10 cellular contexts compared by ENCODE assay signal in the genomic region with DNA sequence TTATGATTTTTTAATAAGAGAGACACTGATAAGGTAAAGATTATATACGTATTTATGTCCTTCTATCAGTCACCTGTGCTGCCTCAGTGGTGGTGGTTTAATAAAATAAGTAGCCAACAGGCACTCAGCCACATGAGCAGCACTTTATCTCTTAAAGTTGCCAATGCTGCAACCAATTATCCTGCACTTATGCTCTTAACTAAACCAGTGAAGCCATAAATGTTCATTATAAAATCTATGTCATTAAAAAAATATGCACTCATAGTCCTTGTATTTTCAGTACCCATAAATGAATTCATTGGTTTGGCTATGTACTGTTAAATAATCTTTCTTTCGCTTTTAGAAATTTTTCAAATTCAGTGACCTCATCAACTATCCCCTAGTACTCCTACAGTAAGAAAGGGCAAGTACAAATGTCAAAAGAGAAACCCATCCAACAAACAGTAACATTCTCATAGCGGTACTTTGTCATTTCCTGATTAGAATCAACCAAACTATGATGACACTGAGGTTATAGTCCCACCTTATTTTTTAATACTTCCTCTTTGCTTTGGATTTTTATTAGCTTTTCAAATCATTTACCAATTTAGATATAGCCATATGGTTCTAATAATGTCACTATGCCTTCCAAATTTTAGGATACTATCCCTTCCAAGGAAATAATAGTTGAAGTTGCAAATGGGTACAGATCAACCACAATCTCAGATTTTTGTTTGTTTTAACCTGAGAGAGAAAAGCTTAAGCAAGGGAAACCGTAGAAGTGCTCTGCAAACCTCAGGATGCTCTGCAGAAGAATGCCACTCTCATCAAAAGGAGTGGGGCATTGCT.
DNase-seq lines count a peak whose midpoint lies in the region; ATAC-seq and TF ChIP-seq lines count a peak whose summit lies in the region.
"Had no signal": no experiment of that assay in that cellular context is flagged by ENCODE, and none has a peak within 500 bp of the region (broad histone marks: within the 10 kb centered on the region; RNA-seq: fewer than 3 reads in every experiment).

No MANE protein-coding gene starts in this region.

- no peak overlapping the region for H3K27ac Mint-ChIP-seq in MCF 10A (ENCODE audit: low read depth, unreplicated experiment)

- CTCF ChIA-PET in mammary epithelial cell (lab: Charles Lee; ENCODE audit: low non-redundant PET) (no interaction called here), MCF 10A (lab: Yijun Ruan, JAX) (interaction anchor here (0.7 to 1.6 kb wide), 2 partner anchors 23 to 466 kb away, joined by 3 read pairs; no protein-coding TSS in a partner anchor), HEK293 (lab: Yijun Ruan, JAX) (no interaction called here), SK-N-SH (lab: Yijun Ruan, JAX) (interaction anchor here (1.0 kb wide), 1 partner anchor 343 kb away, joined by 4 read pairs; no protein-coding TSS in a partner anchor)

- WGBS in mammary epithelial cell (ENCODE audit: low coverage, missing lambda C conversion rate) = 89% methylated on average over 4 of the region's 4 CpGs
- WGBS in SK-N-SH (ENCODE audit: low lambda C conversion rate) = 60% methylated on average over 4 of the region's 4 CpGs

- H3K9ac ChIP-seq in mammary epithelial cell (ENCODE audit: insufficient read depth, low read length) (no peak overlapping the region), SK-N-SH (no peak overlapping the region)

- peak; percentile 89 for ATAC-seq in stimulated activated naive CD8-positive, alpha-beta T cell treated with anti-CD3 and anti-CD28 coated beads, Interleukin-15, Interleukin-2, amounts not matched to agents 100 U/mL and 50 U/mL, for 24 hours

- H2AFZ ChIP-seq in mammary epithelial cell (ENCODE audit: low read depth, low read length) (no peak overlapping the region), SK-N-SH (ENCODE audit: low read depth) (no peak overlapping the region)

- in situ Hi-C loops in mammary epithelial cell (cut with MboI; ENCODE audit: low sequenced_read_pairs in 2 of 2) = loop anchor here (10.0 to 25.0 kb wide), 2 partner anchors 341 to 344 kb away; no protein-coding TSS in a partner anchor

- dilution Hi-C loops in mammary epithelial cell (cut with HindIII; ENCODE audit: low sequenced_read_pairs) = no loop called here

- TF ChIP-seq CTCF in mammary epithelial cell (conservative IDR thresholded peaks at IDR 0.05 in 1 of 2, IDR thresholded peaks at IDR 0.05 in 1 of 2; ENCODE audit: extremely low read depth in 1 of 2, insufficient read depth in 1 of 2, low read depth in 1 of 2, low read length in 2 of 2) (no peak), MCF 10A (IDR thresholded peaks at IDR 0.05; ENCODE audit: unreplicated experiment) (no peak), HEK293 (tag by site-specific recombination; IDR thresholded peaks at IDR 0.05) (no peak), SK-N-SH (IDR thresholded peaks at IDR 0.05) (no peak)

- BruUV-seq in mammary epithelial cell (replicated peaks; lab: Mats Ljungman, UMichigan) (TSS peak; percentile 7), MCF 10A (replicated peaks; lab: Mats Ljungman, UMichigan) (no TSS peak)

- no peak overlapping the region for H3K4me3 Mint-ChIP-seq in MCF 10A (ENCODE audit: unreplicated experiment)

- H4K20me1 ChIP-seq in mammary epithelial cell (ENCODE audit: insufficient read depth, low read length) (no peaks in the 10 kb centered on the region), SK-N-SH (ENCODE audit: insufficient read depth) (no peaks in the 10 kb centered on the region)

- no peaks in the 10 kb centered on the region for H3K27me3 ChIP-seq in mammary epithelial cell (ENCODE audit: insufficient read depth, low read length)
- H3K27me3 ChIP-seq in SK-N-SH (ENCODE audit: insufficient read depth) = no peaks in the 10 kb centered on the region

- H3F3A ChIP-seq in SK-N-SH (replicated peaks; ENCODE audit: insufficient read depth) = peaks cover 15% of the 10 kb centered on the region

- POLR2A ChIA-PET in MCF 10A (lab: Yijun Ruan, JAX) (no interaction called here), HEK293 (lab: Yijun Ruan, JAX) (no interaction called here), SK-N-SH (lab: Yijun Ruan, JAX) (no interaction called here)

- no peak overlapping the region for H3K27ac ChIP-seq in mammary epithelial cell (ENCODE audit: insufficient read depth, low read depth, low read length)
- H3K27ac ChIP-seq in HEK293 (ENCODE audit: extremely low read depth, low read depth, low read length) = no peak overlapping the region
- H3K27ac ChIP-seq in SK-N-SH (ENCODE audit: low read depth in 2 of 2, low read length in 1 of 2) = peak overlapping the region in 1 of 2 experiments; percentile 87; a peak in 2 of 4 replicates
- H3K27ac ChIP-seq: C4-2B, VCaP had no signal

- no peaks in the 10 kb centered on the region for H3K9me3 Mint-ChIP-seq in MCF 10A (ENCODE audit: unreplicated experiment)

- DNase-seq in mammary epithelial cell (no peak), MCF 10A (ENCODE audit: unreplicated experiment) (no peak), SK-N-SH (peak; percentile 16), DMS153 (lab: John Stamatoyannopoulos, UW) (no peak), NCI-H146 treated with DMSO at 0.1 percent for 48 hours (lab: John Stamatoyannopoulos, UW; ENCODE audit: unreplicated experiment) (no peak)
- DNase-seq in stimulated activated naive CD8-positive, alpha-beta T cell treated with anti-CD3 and anti-CD28 coated beads, Interleukin-15, Interleukin-2, amounts not matched to agents 100 U/mL and 50 U/mL, for 24 hours = no peak
- no peak for DNase-seq in activated CD8-positive, alpha-beta memory T cell treated with anti-CD3 and anti-CD28 coated beads, Interleukin-2, amount 50 U/mL, for 48 hours

- intact Hi-C loops in mammary epithelial cell (cut with micrococcal nuclease) = no loop called here
- intact Hi-C loops in MCF 10A (cut with micrococcal nuclease) = no loop called here

- peak in 1 of 2 experiments; percentile 77; a peak in 2 of 4 replicates for TF ChIP-seq EP300 in SK-N-SH (IDR thresholded peaks at IDR 0.05; ENCODE audit: borderline replicate concordance in 1 of 2, low read depth in 1 of 2, low read length in 1 of 2)

- H3K4me1 ChIP-seq in mammary epithelial cell (ENCODE audit: insufficient read depth, low read length) (peaks cover 6% of the 10 kb centered on the region), HEK293 (ENCODE audit: control insufficient read depth, insufficient read depth, low read length) (no peaks in the 10 kb centered on the region), SK-N-SH (ENCODE audit: control insufficient read depth in 1 of 2, insufficient read depth in 2 of 2, low read depth in 1 of 2, low read length in 1 of 2) (peaks cover 14 to 51% of the 10 kb centered on the region in 2 experiments; a peak in 3 of 4 replicates)

- H3K4me2 ChIP-seq in mammary epithelial cell (ENCODE audit: insufficient read depth, low read depth, low read length) (no peak overlapping the region), SK-N-SH (no peak overlapping the region)

- H3K4me1 Mint-ChIP-seq in MCF 10A (ENCODE audit: insufficient read depth, unreplicated experiment) = peaks cover 6% of the 10 kb centered on the region

- no peaks in the 10 kb centered on the region for H3K9me3 ChIP-seq in mammary epithelial cell (replicated peaks; ENCODE audit: insufficient read depth, low read length)
- H3K9me3 ChIP-seq in HEK293 (ENCODE audit: control insufficient read depth, insufficient read depth, low read depth, low read length) = no peaks in the 10 kb centered on the region
- no peaks in the 10 kb centered on the region for H3K9me3 ChIP-seq in SK-N-SH

- H3K79me2 ChIP-seq in mammary epithelial cell (ENCODE audit: insufficient read depth, low read length) (peaks cover 5% of the 10 kb centered on the region), SK-N-SH (ENCODE audit: insufficient read depth) (peaks cover 13% of the 10 kb centered on the region; the same call in 1 of the 2 replicates)

- H3K36me3 ChIP-seq in mammary epithelial cell (ENCODE audit: insufficient read depth, low read length) (no peaks in the 10 kb centered on the region), HEK293 (ENCODE audit: control insufficient read depth in 2 of 2, insufficient read depth in 1 of 2, low read length in 2 of 2) (no peaks in the 10 kb centered on the region), SK-N-SH (replicated peaks in 1 of 2; ENCODE audit: control insufficient read depth in 1 of 2, insufficient read depth in 2 of 2, low read length in 1 of 2) (peaks cover 0 to 14% of the 10 kb centered on the region in 2 experiments)

- no peak overlapping the region for H3K4me3 ChIP-seq in mammary epithelial cell (replicated peaks in 1 of 3; ENCODE audit: insufficient read depth in 1 of 3, low read depth in 2 of 3, low read length in 3 of 3)
- no peak overlapping the region for H3K4me3 ChIP-seq in HEK293 (ENCODE audit: low read depth, low read length)
- no peak overlapping the region for H3K4me3 ChIP-seq in SK-N-SH (ENCODE audit: low read depth in 2 of 2, low read length in 1 of 2)

- TF ChIP-seq RAD21 in SK-N-SH (IDR thresholded peaks at IDR 0.05; ENCODE audit: low read length) = no peak

- no peaks in the 10 kb centered on the region for H3K27me3 Mint-ChIP-seq in MCF 10A (ENCODE audit: insufficient read depth, unreplicated experiment)

- H3K36me3 Mint-ChIP-seq in MCF 10A (ENCODE audit: insufficient read depth, unreplicated experiment) = no peaks in the 10 kb centered on the region

- H3K9me2 ChIP-seq in SK-N-SH = no peaks in the 10 kb centered on the region

TF ChIP-seq in HEK293, 187 proteins besides CTCF, POLR2A, EP300 and RAD21 (continues in another document):
- TF ChIP-seq MYNN (tag by site-specific recombination; IDR thresholded peaks at IDR 0.05; ENCODE audit: borderline replicate concordance) = no peak

TF ChIP-seq in SK-N-SH, 30 proteins besides CTCF, POLR2A, EP300 and RAD21:
- TF ChIP-seq CHD2 (IDR thresholded peaks at IDR 0.05; ENCODE audit: low read length, partially characterized antibody) (peak; percentile 24), POLR2AphosphoS5 (IDR thresholded peaks at IDR 0.05; ENCODE audit: low read depth, low read length) (no peak), FOSL2 (IDR thresholded peaks at IDR 0.05; ENCODE audit: borderline replicate concordance, low read depth) (no peak), GATA2 (CRISPR knock-in tag; IDR thresholded peaks at IDR 0.05) (peak; percentile 76)
- TF ChIP-seq, protein P1, sequence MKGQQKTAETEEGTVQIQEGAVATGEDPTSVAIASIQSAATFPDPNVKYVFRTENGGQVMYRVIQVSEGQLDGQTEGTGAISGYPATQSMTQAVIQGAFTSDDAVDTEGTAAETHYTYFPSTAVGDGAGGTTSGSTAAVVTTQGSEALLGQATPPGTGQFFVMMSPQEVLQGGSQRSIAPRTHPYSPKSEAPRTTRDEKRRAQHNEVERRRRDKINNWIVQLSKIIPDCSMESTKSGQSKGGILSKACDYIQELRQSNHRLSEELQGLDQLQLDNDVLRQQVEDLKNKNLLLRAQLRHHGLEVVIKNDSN (IDR thresholded peaks at IDR 0.05; ENCODE audit: borderline replicate concordance, low read depth) = no peak
TF ChIP-seq in SK-N-SH: peak in this region for 2.

Comparison
In these comparisons a context has a peak if more than half of its experiments do, and no peak if none do; other contexts are left out.
1. CTCF ChIA-PET loops: an anchor here in MCF 10A (0.7 to 1.6 kb wide) and SK-N-SH (1.0 kb wide); none called in mammary epithelial cell and HEK293.